In the genomic region with DNA sequence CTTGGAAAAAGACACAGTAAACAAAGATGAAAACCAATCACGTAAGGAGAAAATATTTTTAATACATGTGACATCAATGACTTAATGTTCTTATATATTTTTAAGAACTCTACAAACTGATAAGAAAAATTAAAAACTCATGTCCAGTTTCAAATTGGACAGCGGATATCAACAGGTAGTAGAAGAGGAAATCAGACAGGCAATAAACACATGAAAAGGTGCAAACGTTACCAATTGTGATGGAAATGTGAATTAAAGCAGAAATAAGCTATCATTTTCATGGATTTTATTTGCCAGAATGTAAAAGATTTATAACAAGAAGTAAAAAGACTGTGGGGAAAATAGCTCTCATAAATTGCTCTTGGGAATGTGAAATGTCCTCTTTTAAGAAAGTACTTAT, we compare ENCODE assay signal across 6 cellular contexts.
"Had no signal": no experiment of that assay in that cellular context is flagged by ENCODE, and none has a peak within 500 bp of the region (broad histone marks: within the 10 kb centered on the region; RNA-seq: fewer than 3 reads in every experiment).

No MANE protein-coding gene starts in this region.

- H3K4me3 Mint-ChIP-seq: IgD-negative memory B cell had no signal

- H3K4me3 ChIP-seq: K562 had no signal

- H3K36me3 Mint-ChIP-seq: IgD-negative memory B cell had no signal

- H3K27ac ChIP-seq: HL-60 had no signal

- DNase-seq: IMR-90, KBM-7 had no signal

- H3K27me3 Mint-ChIP-seq: IgD-negative memory B cell had no signal

- ATAC-seq: HepG2 had no signal

- H3K27ac Mint-ChIP-seq: IgD-negative memory B cell had no signal
